ENCODE assay signal across 8 cellular contexts in the genomic region with DNA sequence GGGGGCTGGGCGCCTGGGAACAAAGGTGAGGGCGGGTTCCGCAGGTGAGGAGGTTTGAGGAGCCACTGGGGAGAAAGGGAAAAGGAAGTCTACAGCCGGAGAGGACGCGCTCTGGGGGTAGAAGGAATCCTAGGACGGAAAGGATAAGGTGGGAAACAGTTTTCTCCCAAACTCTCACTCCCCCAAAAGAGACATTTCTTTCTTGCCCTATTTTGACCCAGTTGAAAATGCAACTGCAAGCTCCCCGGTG. TPM values are rescaled to one million over a fixed set of nuclear protein-coding genes. Genes with fewer than 3 reads are reported as not detected.
DNase-seq lines count a peak whose midpoint lies in the region; ATAC-seq and TF ChIP-seq lines count a peak whose summit lies in the region.

No MANE protein-coding gene starts in this region.

- no peaks in the 10 kb centered on the region for H3K9me3 ChIP-seq in esophagus (ENCODE audit: control insufficient read depth in 2 of 2, insufficient read depth in 1 of 2, low read depth in 1 of 2, low read length in 1 of 2)

- ATAC-seq in HG03565 (IDR thresholded peaks at IDR 0.05; ENCODE audit: unreplicated experiment), result no peak
- no peak for ATAC-seq in GM18511 (IDR thresholded peaks at IDR 0.05; ENCODE audit: unreplicated experiment)

- H3K27ac Mint-ChIP-seq in progenitor cell of endocrine pancreas, result peak overlapping the region; percentile 100

- no peaks in the 10 kb centered on the region for H3K27me3 Mint-ChIP-seq in progenitor cell of endocrine pancreas

- 0% methylated on average over 8 of the region's 8 CpGs for WGBS in esophagus, 2 donors

- peaks cover 0 to 4% of the 10 kb centered on the region in 2 donors for H3K4me1 ChIP-seq in esophagus (ENCODE audit: control insufficient read depth in 2 of 2, insufficient read depth in 2 of 2, low read length in 1 of 2)

- peak overlapping the region; percentile 99 for H3K27ac ChIP-seq in esophagus (ENCODE audit: low read depth in 2 of 2, low read length in 1 of 2)

- H3K27me3 ChIP-seq in esophagus (ENCODE audit: control insufficient read depth in 1 of 2, insufficient read depth in 2 of 2, low read length in 2 of 2), result no peaks in the 10 kb centered on the region

- no peaks in the 10 kb centered on the region for H3K36me3 ChIP-seq in esophagus (ENCODE audit: control insufficient read depth in 2 of 2, insufficient read depth in 2 of 2, low read length in 1 of 2)

- peak overlapping the region; percentile 92 for H3K4me3 Mint-ChIP-seq in progenitor cell of endocrine pancreas (ENCODE audit: low read depth)

- H3K4me3 ChIP-seq in esophagus (ENCODE audit: low read depth in 1 of 2, low read length in 2 of 2), result peak overlapping the region; percentile 85 to 93

- no peaks in the 10 kb centered on the region for H3K9me3 Mint-ChIP-seq in progenitor cell of endocrine pancreas (ENCODE audit: low read depth)

- peaks cover 19% of the 10 kb centered on the region for H3K36me3 Mint-ChIP-seq in progenitor cell of endocrine pancreas (ENCODE audit: insufficient read depth)

- peak; percentile 57 for DNase-seq in NCI-H2107 treated with DMSO at 0.1 percent for 48 hours (lab: John Stamatoyannopoulos, UW; ENCODE audit: unreplicated experiment)
- no peak for DNase-seq in NCI-H2107 (lab: John Stamatoyannopoulos, UW)
- peak; percentile 46 for DNase-seq in RPMI7951 (ENCODE audit: low read depth)
- DNase-seq in progenitor cell of endocrine pancreas (ENCODE audit: low spot score, unreplicated experiment), result no peak
- DNase-seq in NCI-H1417 (lab: John Stamatoyannopoulos, UW), result no peak

- TF ChIP-seq CTCF in progenitor cell of endocrine pancreas (IDR thresholded peaks at IDR 0.05; ENCODE audit: unreplicated experiment), result no peak

- peaks cover 54% of the 10 kb centered on the region for H3K4me1 Mint-ChIP-seq in progenitor cell of endocrine pancreas (ENCODE audit: low read depth)

RNA-seq across cellular contexts. Expression of a gene that starts 0.7 kb away (rescaled TPM):
- total RNA-seq in RPMI7951 (2014; rRNA removed; shearing (Covaris generic)), result 82.1 and 85.1 TPM in 2 replicates
- 100 to 1,000 TPM; 126 to 133 TPM for polyA plus RNA-seq in esophagus
- 153 TPM in 2 replicates for total RNA-seq in progenitor cell of endocrine pancreas

RNA-seq across cellular contexts. Expression of a gene that starts 0.7 kb away (rescaled TPM):
- total RNA-seq in RPMI7951 (2014; rRNA removed; shearing (Covaris generic)), result 5.3 and 6.3 TPM in 2 replicates
- 1 to 10 TPM; 5.5 to 6.1 TPM for polyA plus RNA-seq in esophagus
- 32.7 and 33.7 TPM in 2 replicates for total RNA-seq in progenitor cell of endocrine pancreas

Comparison
In these comparisons a context has a peak if more than half of its experiments do, and no peak if none do; other contexts are left out.
1. DNase-seq: peak in NCI-H2107 treated with DMSO at 0.1 percent for 48 hours (single experiment) and RPMI7951 (single experiment); none in NCI-H2107 (single experiment), progenitor cell of endocrine pancreas (single experiment) and NCI-H1417 (0 of 3).